Comparison of ENCODE assay signal across 8 cellular contexts in genomic region chr20:19936801-19937583, GRCh38.
DNase-seq lines count a peak whose midpoint lies in the region; ATAC-seq lines count a peak whose summit lies in the region.

No MANE protein-coding gene starts in this region.

- ATAC-seq in GM18511 (IDR thresholded peaks at IDR 0.05; ENCODE audit: unreplicated experiment) = peak; percentile 54
- ATAC-seq in HG03354 (IDR thresholded peaks at IDR 0.05; ENCODE audit: poor library complexity, severe bottlenecking, unreplicated experiment) = peak; percentile 22
- peak; percentile 63 for ATAC-seq in activated naive CD8-positive, alpha-beta T cell treated with anti-CD3 and anti-CD28 coated beads, Interleukin-2, amount 50 U/mL, for 24 hours
- peak; percentile 53 to 59 for ATAC-seq in naive B cell (ENCODE audit: low read depth in 2 of 2)
- ATAC-seq in GM21526 (IDR thresholded peaks at IDR 0.05; ENCODE audit: low FRiP score, unreplicated experiment) = no peak

- H3K36me3 Mint-ChIP-seq in activated naive CD8-positive, alpha-beta T cell treated with anti-CD3 and anti-CD28 coated beads, Interleukin-2, amount 50 U/mL, for 24 hours (ENCODE audit: low read depth) = no peaks in the 10 kb centered on the region
- H3K36me3 Mint-ChIP-seq in naive B cell = no peaks in the 10 kb centered on the region

- H3K4me3 Mint-ChIP-seq in activated naive CD8-positive, alpha-beta T cell treated with anti-CD3 and anti-CD28 coated beads, Interleukin-2, amount 50 U/mL, for 24 hours = peak overlapping the region; percentile 18
- H3K4me3 Mint-ChIP-seq in naive B cell = peak overlapping the region; percentile 45 to 92 (median 82)

- H3K4me1 Mint-ChIP-seq in activated naive CD8-positive, alpha-beta T cell treated with anti-CD3 and anti-CD28 coated beads, Interleukin-2, amount 50 U/mL, for 24 hours = peaks cover 33% of the 10 kb centered on the region
- peaks cover 38 to 56% (median 40%) of the 10 kb centered on the region in 3 donors for H3K4me1 Mint-ChIP-seq in naive B cell

- H3K27me3 Mint-ChIP-seq in activated naive CD8-positive, alpha-beta T cell treated with anti-CD3 and anti-CD28 coated beads, Interleukin-2, amount 50 U/mL, for 24 hours = peaks cover 40% of the 10 kb centered on the region
- H3K27me3 Mint-ChIP-seq in naive B cell = no peaks in the 10 kb centered on the region

- H3K9me3 Mint-ChIP-seq in activated naive CD8-positive, alpha-beta T cell treated with anti-CD3 and anti-CD28 coated beads, Interleukin-2, amount 50 U/mL, for 24 hours = no peaks in the 10 kb centered on the region
- H3K9me3 Mint-ChIP-seq in naive B cell = no peaks in the 10 kb centered on the region

- H3K27ac Mint-ChIP-seq in activated naive CD8-positive, alpha-beta T cell treated with anti-CD3 and anti-CD28 coated beads, Interleukin-2, amount 50 U/mL, for 24 hours = peak overlapping the region; percentile 25
- H3K27ac Mint-ChIP-seq in naive B cell = peak overlapping the region; percentile 44 to 97 (median 80)

- DNase-seq in activated naive CD8-positive, alpha-beta T cell treated with anti-CD3 and anti-CD28 coated beads, Interleukin-2, amount 50 U/mL, for 24 hours = peak; percentile 14
- DNase-seq in naive B cell (peak; percentile 33), mucosa of gallbladder (ENCODE audit: low spot score) (no peak), NCI-H187 treated with DMSO at 0.1 percent for 48 hours (lab: John Stamatoyannopoulos, UW) (no peak), NCI-H82 treated with DMSO at 0.1 percent for 48 hours (lab: John Stamatoyannopoulos, UW; ENCODE audit: unreplicated experiment) (no peak)

Comparison
In these comparisons a context has a peak if more than half of its experiments do, and no peak if none do; other contexts are left out.
1. DNase-seq: peak in activated naive CD8-positive, alpha-beta T cell treated with anti-CD3 and anti-CD28 coated beads, Interleukin-2, amount 50 U/mL, for 24 hours (single experiment) and naive B cell (single experiment); none in mucosa of gallbladder (single experiment), NCI-H187 treated with DMSO at 0.1 percent for 48 hours (single experiment) and NCI-H82 treated with DMSO at 0.1 percent for 48 hours (single experiment).